In the genomic region with DNA sequence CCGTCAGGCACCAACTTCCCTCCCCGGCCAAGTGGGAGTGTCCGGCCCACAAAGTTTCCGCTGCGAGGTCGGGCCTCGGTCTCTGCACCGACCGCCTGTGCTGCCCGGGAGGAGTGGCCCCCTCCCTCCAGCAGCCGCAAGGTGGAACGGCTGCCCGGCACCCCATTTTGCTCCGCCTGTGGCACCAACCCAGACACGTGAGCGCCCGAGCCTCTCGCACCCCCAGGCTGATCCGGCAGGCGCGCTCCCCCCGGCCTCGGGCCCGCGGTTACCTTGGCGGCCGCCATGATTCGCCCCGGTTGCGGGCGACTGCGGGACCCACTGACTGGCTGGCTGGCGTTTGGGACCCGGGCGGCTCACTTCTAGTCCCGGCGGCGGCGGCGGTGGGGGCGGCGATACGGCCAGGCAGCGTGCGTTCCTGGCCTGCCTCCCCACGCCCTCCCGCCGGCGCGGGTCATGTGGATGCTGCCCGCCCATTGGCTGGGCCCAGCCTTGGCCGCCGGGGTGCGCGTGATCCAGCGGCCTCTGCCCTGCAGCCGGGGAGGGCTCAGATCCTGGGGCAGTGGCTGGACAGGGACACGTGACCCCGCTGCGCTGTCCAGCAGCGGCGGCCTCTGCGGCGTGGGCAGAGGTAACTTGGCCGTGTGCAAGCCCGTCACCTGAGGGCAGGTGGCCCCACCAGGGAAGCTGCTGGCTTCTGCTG, we compare ENCODE assay signal across 1 cellular context.
A peak's percentile ranks its signal among the peaks of the same experiment; 100 is the strongest.
TF ChIP-seq lines count a peak whose summit lies in the region.

Gene SLC25A13, minus strand, starts transcription at position 429 of the 703 bp plus-strand sequence. Its CDS starts 142 bp downstream, at position 287.

TF ChIP-seq in HEK293, 187 proteins besides CTCF, POLR2A, EP300 and RAD21 (continued from another document):
- TF ChIP-seq INSM2 (tag by site-specific recombination; IDR thresholded peaks at IDR 0.05) (0 out of 2 replicates have a peak, but pooled peaks have one; percentile 14), SP7 (tag by site-specific recombination; IDR thresholded peaks at IDR 0.05) (peak; percentile 66; the same call in 1 of the 2 replicates), ZBTB10 (tag by site-specific recombination; IDR thresholded peaks at IDR 0.05) (peak; percentile 86), RBAK (tag by site-specific recombination; IDR thresholded peaks at IDR 0.05) (no peak), ZNF223 (tag by site-specific recombination; IDR thresholded peaks at IDR 0.05) (0 out of 2 replicates have a peak, but pooled peaks have one; percentile 10), ZFP69B (tag by site-specific recombination; IDR thresholded peaks at IDR 0.05) (peak; percentile 85)
- TF ChIP-seq, protein P1, sequence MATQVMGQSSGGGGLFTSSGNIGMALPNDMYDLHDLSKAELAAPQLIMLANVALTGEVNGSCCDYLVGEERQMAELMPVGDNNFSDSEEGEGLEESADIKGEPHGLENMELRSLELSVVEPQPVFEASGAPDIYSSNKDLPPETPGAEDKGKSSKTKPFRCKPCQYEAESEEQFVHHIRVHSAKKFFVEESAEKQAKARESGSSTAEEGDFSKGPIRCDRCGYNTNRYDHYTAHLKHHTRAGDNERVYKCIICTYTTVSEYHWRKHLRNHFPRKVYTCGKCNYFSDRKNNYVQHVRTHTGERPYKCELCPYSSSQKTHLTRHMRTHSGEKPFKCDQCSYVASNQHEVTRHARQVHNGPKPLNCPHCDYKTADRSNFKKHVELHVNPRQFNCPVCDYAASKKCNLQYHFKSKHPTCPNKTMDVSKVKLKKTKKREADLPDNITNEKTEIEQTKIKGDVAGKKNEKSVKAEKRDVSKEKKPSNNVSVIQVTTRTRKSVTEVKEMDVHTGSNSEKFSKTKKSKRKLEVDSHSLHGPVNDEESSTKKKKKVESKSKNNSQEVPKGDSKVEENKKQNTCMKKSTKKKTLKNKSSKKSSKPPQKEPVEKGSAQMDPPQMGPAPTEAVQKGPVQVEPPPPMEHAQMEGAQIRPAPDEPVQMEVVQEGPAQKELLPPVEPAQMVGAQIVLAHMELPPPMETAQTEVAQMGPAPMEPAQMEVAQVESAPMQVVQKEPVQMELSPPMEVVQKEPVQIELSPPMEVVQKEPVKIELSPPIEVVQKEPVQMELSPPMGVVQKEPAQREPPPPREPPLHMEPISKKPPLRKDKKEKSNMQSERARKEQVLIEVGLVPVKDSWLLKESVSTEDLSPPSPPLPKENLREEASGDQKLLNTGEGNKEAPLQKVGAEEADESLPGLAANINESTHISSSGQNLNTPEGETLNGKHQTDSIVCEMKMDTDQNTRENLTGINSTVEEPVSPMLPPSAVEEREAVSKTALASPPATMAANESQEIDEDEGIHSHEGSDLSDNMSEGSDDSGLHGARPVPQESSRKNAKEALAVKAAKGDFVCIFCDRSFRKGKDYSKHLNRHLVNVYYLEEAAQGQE (tag by site-specific recombination; IDR thresholded peaks at IDR 0.05), result peak; percentile 99
